In genomic region chr3:144743325-144743724, GRCh38 we compare ENCODE assay signal across 1 cellular context.
TF ChIP-seq lines count a peak whose summit lies in the region.

No MANE protein-coding gene starts in this region.

TF ChIP-seq in HepG2, 621 proteins besides CTCF, POLR2A, EP300 and RAD21 (continued from another document):
- TF ChIP-seq ZFP36L2 (CRISPR knock-in tag; IDR thresholded peaks at IDR 0.05), result no peak
